8 cellular contexts compared by ENCODE assay signal in the genomic region with DNA sequence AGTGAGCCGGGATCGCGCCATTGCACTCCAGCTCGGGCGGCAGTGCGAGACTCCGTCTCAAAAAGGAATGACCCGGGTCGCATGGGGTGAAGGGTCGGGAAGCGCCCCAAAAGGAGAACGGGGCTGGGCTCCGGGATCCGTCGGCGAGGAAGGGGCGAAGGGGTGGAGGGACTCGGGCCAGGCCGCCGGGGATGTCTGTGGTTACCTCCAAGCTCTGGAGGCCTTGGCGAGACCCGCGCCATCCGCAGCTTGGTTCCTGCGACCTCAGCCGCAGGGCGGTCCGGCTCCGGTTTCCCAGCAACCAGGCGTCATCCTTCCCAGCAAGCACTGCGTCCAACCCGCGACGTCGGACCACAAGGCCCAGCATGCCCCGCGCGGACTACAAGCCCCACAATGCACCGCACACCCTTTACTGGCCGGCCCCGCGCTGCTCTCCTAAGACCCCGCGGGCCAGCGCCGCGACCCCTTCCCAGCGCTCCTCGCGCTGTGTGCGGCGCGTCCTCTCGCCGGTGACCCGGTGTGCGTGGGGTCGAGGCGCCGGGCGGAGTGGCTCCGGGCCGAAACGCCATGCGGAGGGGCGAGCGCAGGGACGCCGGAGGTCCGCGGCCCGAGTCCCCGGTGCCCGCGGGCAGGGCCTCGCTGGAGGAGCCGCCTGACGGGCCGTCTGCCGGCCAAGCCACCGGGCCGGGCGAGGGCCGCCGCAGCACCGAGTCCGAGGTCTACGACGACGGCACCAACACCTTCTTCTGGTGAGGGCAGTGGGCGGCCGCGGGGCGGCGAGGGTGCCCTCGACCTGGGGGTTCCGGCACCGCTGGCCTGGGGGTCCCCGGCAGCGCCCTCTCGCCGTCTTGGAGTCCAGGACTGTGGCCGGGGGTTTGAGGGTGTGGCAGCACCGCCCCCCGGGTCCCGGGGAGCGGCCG. TPM values are rescaled to one million over a fixed set of nuclear protein-coding genes. Genes with fewer than 3 reads are reported as not detected.
DNase-seq lines count a peak whose midpoint lies in the region; ATAC-seq and TF ChIP-seq lines count a peak whose summit lies in the region.

A gene (plus strand): TSS at position 391 of the 920 bp plus-strand sequence. CDS start 177 bp downstream, at position 568.

- H3K4me3 Mint-ChIP-seq in GM23338, result peak within 1 kb of the TSS; percentile 96
- H3K4me3 Mint-ChIP-seq in natural killer cell treated with Interleukin-12 subunit alpha and Interleukin-12 subunit beta and Interleukin-15 and Interleukin-18, amount 100 ng/mL, for 72 hours, result peak within 1 kb of the TSS; percentile 94

- no peaks in the 10 kb centered on the region for H3K9me3 ChIP-seq in DOHH2 (ENCODE audit: control insufficient read depth, insufficient read depth, low read length)

- H3K4me2 ChIP-seq in DOHH2 (ENCODE audit: low read length), result peak within 1 kb of the TSS; percentile 90
- peak within 1 kb of the TSS; percentile 94 for H3K4me2 ChIP-seq in GM23338

- peaks cover 24% of the 10 kb centered on the region for H3K27me3 Mint-ChIP-seq in GM23338 (ENCODE audit: insufficient read depth, low read depth, poor library complexity)
- no peaks in the 10 kb centered on the region for H3K27me3 Mint-ChIP-seq in natural killer cell treated with Interleukin-12 subunit alpha and Interleukin-12 subunit beta and Interleukin-15 and Interleukin-18, amount 100 ng/mL, for 72 hours

- H4K20me1 ChIP-seq in DOHH2 (ENCODE audit: control insufficient read depth, insufficient read depth, low read depth, low read length) (peaks cover 6% of the 10 kb centered on the region; the same call in 1 of the 2 replicates), GM23338 (replicated peaks; ENCODE audit: insufficient read depth) (peaks cover 15% of the 10 kb centered on the region)

- peak; percentile 83 for ATAC-seq in GM23338
- peak; percentile 92 to 93 for ATAC-seq in natural killer cell treated with Interleukin-12 subunit alpha and Interleukin-12 subunit beta and Interleukin-15 and Interleukin-18, amount 100 ng/mL, for 72 hours
- peak; percentile 88 for ATAC-seq in stimulated activated naive CD8-positive, alpha-beta T cell treated with anti-CD3 and anti-CD28 coated beads, Interleukin-15, Interleukin-2, amounts not matched to agents 100 U/mL and 50 U/mL, for 24 hours

- peaks cover 20% of the 10 kb centered on the region for H3K4me1 Mint-ChIP-seq in GM23338
- peaks cover 12 to 20% of the 10 kb centered on the region in 2 donors for H3K4me1 Mint-ChIP-seq in natural killer cell treated with Interleukin-12 subunit alpha and Interleukin-12 subunit beta and Interleukin-15 and Interleukin-18, amount 100 ng/mL, for 72 hours (ENCODE audit: low read depth in 2 of 2)

- H3K4me1 ChIP-seq in DOHH2 (ENCODE audit: control insufficient read depth, low read length) (peaks cover 36% of the 10 kb centered on the region), GM23338 (ENCODE audit: insufficient read depth) (peaks cover 22% of the 10 kb centered on the region)

- H3K79me2 ChIP-seq in DOHH2 (ENCODE audit: control insufficient read depth, low read length), result peaks cover 53% of the 10 kb centered on the region
- H3K79me2 ChIP-seq in GM23338 (replicated peaks; ENCODE audit: insufficient read depth), result peaks cover 48% of the 10 kb centered on the region

- H3K27ac ChIP-seq in DOHH2 (ENCODE audit: low read depth, low read length) (peak within 1 kb of the TSS; percentile 73), GM23338 (ENCODE audit: low read depth) (peak within 1 kb of the TSS; percentile 95)

- peak; percentile 99 for DNase-seq in GM23338 (ENCODE audit: low spot score)
- DNase-seq in LHCN-M2 (ENCODE audit: low read depth), result peak; percentile 94
- peak; percentile 94 for DNase-seq in RPMI8226
- DNase-seq in activated T-helper 1 cell treated with anti-CD3 and anti-CD28 coated beads, Interleukin-2, amount 50 U/mL, for 16 hours (ENCODE audit: low read depth in 1 of 2, low spot score in 1 of 2), result peak; percentile 87 to 91
- peak; percentile 93 for DNase-seq in fibroblast of peridontal ligament (ENCODE audit: extremely low read depth)
- DNase-seq in natural killer cell treated with Interleukin-12 subunit alpha and Interleukin-12 subunit beta and Interleukin-15 and Interleukin-18, amount 100 ng/mL, for 72 hours (ENCODE audit: low spot score), result peak; percentile 95
- DNase-seq in stimulated activated naive CD8-positive, alpha-beta T cell treated with anti-CD3 and anti-CD28 coated beads, Interleukin-15, Interleukin-2, amounts not matched to agents 100 U/mL and 50 U/mL, for 24 hours, result peak; percentile 95

- H3F3A ChIP-seq in DOHH2 (ENCODE audit: control insufficient read depth, insufficient read depth) (peaks cover 15% of the 10 kb centered on the region), GM23338 (replicated peaks; ENCODE audit: low read depth) (peaks cover 22% of the 10 kb centered on the region)

- H3K36me3 ChIP-seq in DOHH2 (ENCODE audit: control insufficient read depth, low read length) (peaks cover 19% of the 10 kb centered on the region), GM23338 (ENCODE audit: insufficient read depth) (no peaks in the 10 kb centered on the region; the same call in 1 of the 2 replicates)

- H3K36me3 Mint-ChIP-seq in GM23338 (ENCODE audit: low read depth), result peaks cover 31% of the 10 kb centered on the region
- peaks cover 11% of the 10 kb centered on the region for H3K36me3 Mint-ChIP-seq in natural killer cell treated with Interleukin-12 subunit alpha and Interleukin-12 subunit beta and Interleukin-15 and Interleukin-18, amount 100 ng/mL, for 72 hours

- no peaks in the 10 kb centered on the region; the same call in 1 of the 2 replicates for H3K27me3 ChIP-seq in DOHH2 (ENCODE audit: control insufficient read depth, low read length)
- no peaks in the 10 kb centered on the region for H3K27me3 ChIP-seq in GM23338 (ENCODE audit: insufficient read depth)

- peak within 1 kb of the TSS; percentile 95 for H3K27ac Mint-ChIP-seq in GM23338
- peak within 1 kb of the TSS; percentile 79 to 93 for H3K27ac Mint-ChIP-seq in natural killer cell treated with Interleukin-12 subunit alpha and Interleukin-12 subunit beta and Interleukin-15 and Interleukin-18, amount 100 ng/mL, for 72 hours

- H3K9me3 Mint-ChIP-seq in GM23338, result no peaks in the 10 kb centered on the region
- no peaks in the 10 kb centered on the region for H3K9me3 Mint-ChIP-seq in natural killer cell treated with Interleukin-12 subunit alpha and Interleukin-12 subunit beta and Interleukin-15 and Interleukin-18, amount 100 ng/mL, for 72 hours

- peak within 1 kb of the TSS; percentile 97 for H2AFZ ChIP-seq in GM23338

- H3K9me2 ChIP-seq in DOHH2 (replicated peaks; ENCODE audit: control insufficient read depth, low read length), result no peaks in the 10 kb centered on the region
- no peaks in the 10 kb centered on the region for H3K9me2 ChIP-seq in GM23338 (ENCODE audit: insufficient read depth)

- peak within 1 kb of the TSS; percentile 91 for H3K4me3 ChIP-seq in DOHH2 (ENCODE audit: low read length)
- peak within 1 kb of the TSS; percentile 90 for H3K4me3 ChIP-seq in GM23338

- TF ChIP-seq CTCF in DOHH2 (IDR thresholded peaks at IDR 0.05; ENCODE audit: low read depth, low read length, poor library complexity, severe bottlenecking) (no peak), GM23338 (conservative IDR thresholded peaks at IDR 0.05; ENCODE audit: low read depth in 2 of 2) (no peak; a peak in 1 of 4 replicates)

TF ChIP-seq in GM23338, 12 proteins besides CTCF, POLR2A, EP300 and RAD21:
- peak; percentile 78 for TF ChIP-seq POLR2AphosphoS5 (IDR thresholded peaks at IDR 0.05; ENCODE audit: low read depth)
- no peak for TF ChIP-seq JUNB (IDR thresholded peaks at IDR 0.05; ENCODE audit: unreplicated experiment)
- peak; percentile 87 for TF ChIP-seq CREB1 (CRISPR knock-in tag; IDR thresholded peaks at IDR 0.05; ENCODE audit: low read depth)
- TF ChIP-seq, protein P1, sequence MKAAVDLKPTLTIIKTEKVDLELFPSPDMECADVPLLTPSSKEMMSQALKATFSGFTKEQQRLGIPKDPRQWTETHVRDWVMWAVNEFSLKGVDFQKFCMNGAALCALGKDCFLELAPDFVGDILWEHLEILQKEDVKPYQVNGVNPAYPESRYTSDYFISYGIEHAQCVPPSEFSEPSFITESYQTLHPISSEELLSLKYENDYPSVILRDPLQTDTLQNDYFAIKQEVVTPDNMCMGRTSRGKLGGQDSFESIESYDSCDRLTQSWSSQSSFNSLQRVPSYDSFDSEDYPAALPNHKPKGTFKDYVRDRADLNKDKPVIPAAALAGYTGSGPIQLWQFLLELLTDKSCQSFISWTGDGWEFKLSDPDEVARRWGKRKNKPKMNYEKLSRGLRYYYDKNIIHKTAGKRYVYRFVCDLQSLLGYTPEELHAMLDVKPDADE (IDR thresholded peaks at IDR 0.05), result peak; percentile 99
TF ChIP-seq in GM23338: peak in this region for 3.

RNA-seq across cellular contexts. Expression of the gene that starts here (rescaled TPM):
- 46.6 and 145 TPM in 2 replicates for total RNA-seq in GM23338 (2014; rRNA removed; shearing (Covaris generic))
- 22.7 and 23.8 TPM in 2 replicates for polyA plus RNA-seq in GM23338 (2016; fragmentation: Nextera tagmentation; extraction: Ambion mirVana)
- 40.7 and 51.2 TPM in 2 replicates for total RNA-seq in LHCN-M2 (2014; rRNA removed)
- 24.6 TPM for polyA plus RNA-seq in LHCN-M2 (2012)
- 10 to 100 TPM; 20.6 to 56.9 TPM for total RNA-seq in natural killer cell treated with Interleukin-12 subunit alpha and Interleukin-12 subunit beta and Interleukin-15 and Interleukin-18, amount 100 ng/mL, for 72 hours

Comparison
In these comparisons a context has a peak if more than half of its experiments do, and no peak if none do; other contexts are left out.
1. Peak in every context shown above with its lines: DNase-seq, ATAC-seq, H3K4me3 ChIP-seq and H3K27ac ChIP-seq.